28 cellular contexts compared by ENCODE assay signal in genomic region chr14:94411638-94412037, GRCh38. TPM values are rescaled to one million over a fixed set of nuclear protein-coding genes. Genes with fewer than 3 reads are reported as not detected.
A peak's percentile ranks its signal among the peaks of the same experiment; 100 is the strongest.
DNase-seq lines count a peak whose midpoint lies in the region; ATAC-seq and TF ChIP-seq lines count a peak whose summit lies in the region.
"Had no signal": no experiment of that assay in that cellular context is flagged by ENCODE, and none has a peak within 500 bp of the region (broad histone marks: within the 10 kb centered on the region; RNA-seq: fewer than 3 reads in every experiment).

No MANE protein-coding gene starts in this region.

- H3K27ac ChIP-seq in liver (ENCODE audit: low read depth in 1 of 2, low read length in 2 of 2) (peak overlapping the region; percentile 62 to 77), transverse colon (peak overlapping the region in 3 of 4 donors; percentile 2 to 53 (median 41))
- H3K27ac ChIP-seq: adrenal gland, foreskin keratinocyte, KMS-11, tibial nerve had no signal

- no peak overlapping the region for H3K9ac ChIP-seq in liver (ENCODE audit: low read depth in 1 of 2, low read length in 2 of 2)
- H3K9ac ChIP-seq: KMS-11 had no signal

- H3K27me3 ChIP-seq in liver (ENCODE audit: control insufficient read depth in 4 of 4, insufficient read depth in 4 of 4, low read length in 3 of 4) (no peaks in the 10 kb centered on the region), transverse colon (no peaks in the 10 kb centered on the region)
- H3K27me3 ChIP-seq: foreskin keratinocyte, tibial nerve had no signal

- peak; percentile 36 to 52 for TF ChIP-seq RAD21 in liver (IDR thresholded peaks at IDR 0.05)

- TF ChIP-seq CTCF in epithelial cell of esophagus (IDR thresholded peaks at IDR 0.05; ENCODE audit: insufficient read depth, low read depth, low read length, missing control alignments) (no peak), liver (IDR thresholded peaks at IDR 0.05; ENCODE audit: low read depth, low read length, missing input control) (no peak), transverse colon (IDR thresholded peaks at IDR 0.05) (no peak)

- H3K36me3 ChIP-seq in liver (ENCODE audit: control insufficient read depth in 4 of 4, insufficient read depth in 3 of 4, low read depth in 1 of 4, low read length in 3 of 4) (no peaks in the 10 kb centered on the region), transverse colon (no peaks in the 10 kb centered on the region)
- H3K36me3 ChIP-seq: adrenal gland, stomach, tibial nerve had no signal

- H3K9me3 ChIP-seq in liver (ENCODE audit: control insufficient read depth in 4 of 4, low read length in 3 of 4) (no peaks in the 10 kb centered on the region), transverse colon (peaks cover 5 to 9% of the 10 kb centered on the region in 2 donors)

- no peak for TF ChIP-seq EP300 in transverse colon (IDR thresholded peaks at IDR 0.05; ENCODE audit: low read depth)

- no peak for ATAC-seq in Right ventricle myocardium inferior
- ATAC-seq: activated CD4-positive, CD25-positive, alpha-beta regulatory T cell treated with anti-CD3 and anti-CD28 coated beads, Interleukin-2, amount 50 U/mL, for 24 hours; foreskin keratinocyte; GM23338; left cardiac atrium had no signal

- TF ChIP-seq POLR2A in transverse colon (IDR thresholded peaks at IDR 0.05): no peak

- H3K4me3 ChIP-seq in epithelial cell of esophagus (ENCODE audit: low read length) (no peak overlapping the region), liver (ENCODE audit: low read depth in 1 of 3, low read length in 3 of 3) (peak overlapping the region in 2 of 3 donors; percentile 15 to 31), transverse colon (no peak overlapping the region)
- H3K4me3 ChIP-seq: adrenal gland, GM23338, smooth muscle cell, stomach, tibial nerve had no signal

- in situ Hi-C loops in transverse colon (cut with MboI; ENCODE audit: low pct_ligation_motif_present in 1 of 4, low pct_unique_long_range_greater_than_20kb in 1 of 4, low sequenced_read_pairs in 3 of 4): no loop called here

- intact Hi-C loops in transverse colon (cut with DNase I; ENCODE audit: low total_unique reads) (no loop called here), Right ventricle myocardium inferior (cut with DNase I) (no loop called here)

- peaks cover 1 to 34% (median 29%) of the 10 kb centered on the region in 4 donors for H3K4me1 ChIP-seq in liver (ENCODE audit: control insufficient read depth in 4 of 4, insufficient read depth in 4 of 4, low read length in 3 of 4)
- peaks cover 0 to 16% (median 0%) of the 10 kb centered on the region in 4 donors for H3K4me1 ChIP-seq in transverse colon
- H3K4me1 ChIP-seq: adrenal gland, foreskin keratinocyte, stomach, tibial nerve had no signal

- 9% methylated on average over 1 of the region's 1 CpG for WGBS in liver
- WGBS in transverse colon (ENCODE audit: low coverage in 1 of 2), 2 donors: 5 to 14% methylated on average over 1 of the region's 1 CpG

- peak; percentile 56 for DNase-seq in NCI-H748 (lab: John Stamatoyannopoulos, UW; ENCODE audit: unreplicated experiment)
- DNase-seq in epithelial cell of esophagus (ENCODE audit: low read depth): peak; percentile 25
- DNase-seq in transverse colon: peak; percentile 25
- DNase-seq in amygdala (lab: John Stamatoyannopoulos, UW): no peak
- no peak for DNase-seq in cerebellum (ENCODE audit: low spot score)
- no peak for DNase-seq in Right ventricle myocardium inferior (ENCODE audit: missing footprints)
- DNase-seq: activated CD4-positive, alpha-beta T cell treated with anti-CD3 and anti-CD28 coated beads, Interleukin-2, amount 50 U/mL, for 48 hours; activated naive CD4-positive, alpha-beta T cell treated with Interleukin-2 at 50 U/mL for 16 hours; adrenal gland; effector CD8-positive, alpha-beta T cell; erythroblast; foreskin keratinocyte; HFFc6; left cardiac atrium; naive B cell; NCI-H1436; NCI-H510A treated with DMSO at 0.1 percent for 48 hours; nucleus accumbens; SHP77 treated with DMSO at 0.1 percent for 48 hours; stimulated activated CD4-positive, alpha-beta T cell treated with anti-CD3 and anti-CD28 coated beads, Interleukin-1b, Interleukin-23, amount 100 ng/mL, for 48 hours; stomach had no signal

TF ChIP-seq in liver, 16 proteins besides CTCF, POLR2A, EP300 and RAD21:
- peak; percentile 5 for TF ChIP-seq FOXA2 (IDR thresholded peaks at IDR 0.05)
- no peak for TF ChIP-seq FOXA1 (IDR thresholded peaks at IDR 0.05)
- TF ChIP-seq RXRA (IDR thresholded peaks at IDR 0.05): peak; percentile 10 to 64
- peak; percentile 62 for TF ChIP-seq YY1 (IDR thresholded peaks at IDR 0.05)
- TF ChIP-seq EGR1 (IDR thresholded peaks at IDR 0.05; ENCODE audit: low read depth in 2 of 2): peak in 1 of 2 donors; percentile 25
- TF ChIP-seq REST (IDR thresholded peaks at IDR 0.05): peak; percentile 41
- no peak for TF ChIP-seq ATF3 (IDR thresholded peaks at IDR 0.05)
- TF ChIP-seq HNF4A (conservative IDR thresholded peaks at IDR 0.05): peak; percentile 49 to 58
- peak; percentile 58 for TF ChIP-seq TAF1 (conservative IDR thresholded peaks at IDR 0.05)
- peak in 1 of 2 donors; percentile 29 for TF ChIP-seq JUND (IDR thresholded peaks at IDR 0.05)
- no peak for TF ChIP-seq NR2F2 (IDR thresholded peaks at IDR 0.05)
- no peak for TF ChIP-seq HNF4G (IDR thresholded peaks at IDR 0.05)
- peak; percentile 39 for TF ChIP-seq MAX (IDR thresholded peaks at IDR 0.05)
TF ChIP-seq in liver: peak in this region for 9.

RNA-seq across cellular contexts. Expression of gene SERPINA1, which starts 23.2 kb away (rescaled TPM):
- over 10,000 TPM; 10,220 to 22,719 TPM for total RNA-seq in liver
- over 10,000 TPM; 28,447 to 47,972 TPM for polyA plus RNA-seq in liver
- 100 to 1,000 TPM in 1 of 4 donors, 10 to 100 TPM in 3; 35.2 to 107 (median 61.0) TPM for total RNA-seq in transverse colon
- 1.9 TPM for total RNA-seq in cerebellum
- total RNA-seq in Right ventricle myocardium inferior: 9.1 TPM
- total RNA-seq: GM23338 had no signal
- polyA plus RNA-seq: GM23338 had no signal

RNA-seq across cellular contexts. Expression of gene SERPINA11, which starts 41.0 kb away (rescaled TPM):
- total RNA-seq in liver (10 to 100 TPM; 32.6 to 89.4 TPM), transverse colon (under 1 TPM in 1 of 4 donors, not detected in 3; 0.27 TPM), cerebellum (not detected), Right ventricle myocardium inferior (not detected)
- polyA plus RNA-seq in liver: 100 to 1,000 TPM; 145 to 283 TPM
- total RNA-seq: adrenal gland, foreskin keratinocyte, HFFc6, left cardiac atrium, mesenteric fat pad, smooth muscle cell, stomach, tibial nerve had no signal
- polyA plus RNA-seq: adrenal gland, foreskin keratinocyte, smooth muscle cell had no signal

RNA-seq across cellular contexts. Expression of gene SERPINA2, which starts 45.1 kb away (rescaled TPM):
- not detected for total RNA-seq in liver
- not detected for polyA plus RNA-seq in liver
- not detected for total RNA-seq in transverse colon
- not detected for total RNA-seq in cerebellum
- total RNA-seq in Right ventricle myocardium inferior: not detected
- total RNA-seq: adrenal gland, foreskin keratinocyte, GM23338, HFFc6, left cardiac atrium, mesenteric fat pad, smooth muscle cell, stomach, tibial nerve had no signal
- polyA plus RNA-seq: adrenal gland, foreskin keratinocyte, GM23338, smooth muscle cell, stomach had no signal

Comparison
In these comparisons a context has a peak if more than half of its experiments do, and no peak if none do; other contexts are left out.
1. DNase-seq: peak in NCI-H748 (single experiment), epithelial cell of esophagus (single experiment) and transverse colon (single experiment); none in amygdala (0 of 56), cerebellum (single experiment) and Right ventricle myocardium inferior (single experiment).
2. H3K4me3 ChIP-seq: peak in liver (2 of 3); none in epithelial cell of esophagus (single experiment) and transverse colon (0 of 4).
3. RNA of gene SERPINA1, which starts 23.2 kb away (total RNA-seq): 10,220 to 22,719 TPM in liver; 35.2 to 107 TPM in transverse colon, 9.1 TPM in Right ventricle myocardium inferior (single experiment) and 1.9 TPM in cerebellum (single experiment); every median in the first group is over 10 times any median in the second.
4. RNA of gene SERPINA11, which starts 41.0 kb away (total RNA-seq): 32.6 to 89.4 TPM in liver; 0.27 TPM in transverse colon, not detected in cerebellum (single experiment) and not detected in Right ventricle myocardium inferior (single experiment); every median in the first group is over 10 times any median in the second.